25 cellular contexts compared by ENCODE assay signal in genomic region chr2:181554511-181554910, GRCh38.
A peak's percentile ranks its signal among the peaks of the same experiment; 100 is the strongest.
DNase-seq lines count a peak whose midpoint lies in the region; ATAC-seq, FAIRE-seq and TF ChIP-seq lines count a peak whose summit lies in the region.
"Had no signal": no experiment of that assay in that cellular context is flagged by ENCODE, and none has a peak within 500 bp of the region (broad histone marks: within the 10 kb centered on the region; RNA-seq: fewer than 3 reads in every experiment).

No MANE protein-coding gene starts in this region.

- TF ChIP-seq CTCF in D721Med (IDR thresholded peaks at IDR 0.05; ENCODE audit: insufficient read depth, missing control alignments) (no peak), HCT116 (IDR thresholded peaks at IDR 0.05 in 2 of 3, conservative IDR thresholded peaks at IDR 0.05 in 1 of 3; ENCODE audit: borderline replicate concordance in 1 of 3, insufficient read depth in 1 of 3, low read depth in 2 of 3, low read length in 2 of 3) (no peak), GM13977 (IDR thresholded peaks at IDR 0.05; ENCODE audit: extremely low read depth, insufficient read depth, missing control alignments) (no peak)

- in situ Hi-C loops in GM13977 (cut with MboI; ENCODE audit: low pct_unique_long_range_greater_than_20kb, low sequenced_read_pairs, unreplicated experiment), result no loop called here

- H2AFZ ChIP-seq in HCT116 (ENCODE audit: low read depth, low read length, poor library complexity, severe bottlenecking), result peak overlapping the region; percentile 10

- ATAC-seq in HCT116 (no peak), HG03097 (IDR thresholded peaks at IDR 0.05; ENCODE audit: low FRiP score, unreplicated experiment) (no peak), Right ventricle myocardium superior (ENCODE audit: poor library complexity) (no peak)
- ATAC-seq: Panc1 had no signal

- DNase-seq in D721Med (ENCODE audit: insufficient read length, low spot score) (peak; percentile 16), HCT116 (ENCODE audit: low read depth, low spot score) (no peak), NCI-H69 (lab: John Stamatoyannopoulos, UW) (peak; percentile 95), Right ventricle myocardium superior (no peak), GM13977 (ENCODE audit: low spot score) (no peak)
- DNase-seq: activated CD4-positive, alpha-beta T cell treated with anti-CD3 and anti-CD28 coated beads, Interleukin-2, amount 10 ng/mL, durations not matched to agents 7 days and 5 days; activated T-cell treated with anti-CD3 and anti-CD28 coated beads, Interleukin-2, amount 50 U/mL, for 24 hours; C1 segment of cervical spinal cord; Caco-2; GOT3; hippocampal formation; immature natural killer cell; left ventricle myocardium inferior; naive B cell; NCI-H446; nucleus accumbens; SHP77 treated with DMSO at 0.1 percent for 48 hours; stimulated activated naive CD4-positive, alpha-beta T cell treated with Interleukin-2 at 50 U/mL for 16 hours; testis had no signal

- H3K79me2 ChIP-seq in HCT116 (ENCODE audit: insufficient read depth, low read length), result no peaks in the 10 kb centered on the region

- H3K27ac ChIP-seq in HCT116 (ENCODE audit: low read depth, low read length), result no peak overlapping the region
- H3K27ac ChIP-seq: left ventricle myocardium inferior, testis, VCaP had no signal

- RAD21 ChIA-PET in HCT116 (lab: Charles Lee; ENCODE audit: low non-redundant PET in 1 of 2, low total read pairs in 2 of 2, uncharacterized antibody in 2 of 2, unreplicated experiment in 2 of 2), result no interaction called here

- TF ChIP-seq POLR2A in HCT116 (IDR thresholded peaks at IDR 0.05; ENCODE audit: borderline replicate concordance, extremely low read depth, insufficient read depth, insufficient read length), result no peak

- H3K9ac ChIP-seq in HCT116 (ENCODE audit: low read length), result no peak overlapping the region

- no peaks in the 10 kb centered on the region for H3K36me3 ChIP-seq in HCT116 (ENCODE audit: control insufficient read depth in 1 of 2, insufficient read depth in 2 of 2, low read length in 2 of 2)
- H3K36me3 ChIP-seq: left ventricle myocardium inferior had no signal

- no peaks in the 10 kb centered on the region for H3K9me3 ChIP-seq in HCT116 (ENCODE audit: control insufficient read depth in 1 of 2, insufficient read depth in 1 of 2, low read depth in 1 of 2, low read length in 2 of 2)
- H3K9me3 ChIP-seq: Caco-2, left ventricle myocardium inferior, testis had no signal

- H3K9me2 ChIP-seq in HCT116 (ENCODE audit: insufficient read depth), result peaks cover under 1% of the 10 kb centered on the region; the same call in 1 of the 2 replicates

- no TSS peak for BruUV-seq in HCT116 (replicated peaks; lab: Mats Ljungman, UMichigan)

- peaks cover 6 to 16% of the 10 kb centered on the region in 2 experiments for H3K4me1 ChIP-seq in HCT116 (ENCODE audit: control insufficient read depth in 1 of 2, insufficient read depth in 2 of 2, low read length in 2 of 2)
- H3K4me1 ChIP-seq: Caco-2, left ventricle myocardium inferior, testis had no signal

- intact Hi-C loops in HCT116 (cut with micrococcal nuclease) (no loop called here), Right ventricle myocardium superior (cut with DNase I) (no loop called here)

- CTCF ChIA-PET in HCT116 (lab: Charles Lee), result no interaction called here

- TF ChIP-seq RAD21 in HCT116 (IDR thresholded peaks at IDR 0.05; ENCODE audit: low read depth), result no peak

- H3K27me3 ChIP-seq in HCT116 (ENCODE audit: insufficient read depth, low read length), result no peaks in the 10 kb centered on the region
- H3K27me3 ChIP-seq: testis had no signal

- no peaks in the 10 kb centered on the region for H4K20me1 ChIP-seq in HCT116 (ENCODE audit: insufficient read depth)

- POLR2A ChIA-PET in HCT116 (lab: Charles Lee), result no interaction called here

- no peak overlapping the region for H3K4me2 ChIP-seq in HCT116 (ENCODE audit: low read length)

- peak; percentile 98 for FAIRE-seq in D721Med (lab: Jason Lieb, UNC)
- FAIRE-seq in islet of Langerhans (lab: Jason Lieb, UNC), result peak; percentile 75
- FAIRE-seq: GM12892, urothelium cell line had no signal

- H3K4me3 ChIP-seq in HCT116 (replicated peaks in 1 of 2; ENCODE audit: low read depth in 1 of 2, low read length in 2 of 2), result no peak overlapping the region
- H3K4me3 ChIP-seq: left ventricle myocardium inferior, testis had no signal

TF ChIP-seq in HCT116, 20 proteins besides CTCF, POLR2A, EP300 and RAD21:
- TF ChIP-seq TCF7L2 (IDR thresholded peaks at IDR 0.05; ENCODE audit: borderline replicate concordance, extremely low read depth, insufficient read depth, insufficient read length), result no peak

Comparison
In these comparisons a context has a peak if more than half of its experiments do, and no peak if none do; other contexts are left out.
1. DNase-seq: peak in D721Med (single experiment) and NCI-H69 (single experiment); none in HCT116 (single experiment), Right ventricle myocardium superior (single experiment) and GM13977 (single experiment).